17 cellular contexts compared by ENCODE assay signal in the genomic region with DNA sequence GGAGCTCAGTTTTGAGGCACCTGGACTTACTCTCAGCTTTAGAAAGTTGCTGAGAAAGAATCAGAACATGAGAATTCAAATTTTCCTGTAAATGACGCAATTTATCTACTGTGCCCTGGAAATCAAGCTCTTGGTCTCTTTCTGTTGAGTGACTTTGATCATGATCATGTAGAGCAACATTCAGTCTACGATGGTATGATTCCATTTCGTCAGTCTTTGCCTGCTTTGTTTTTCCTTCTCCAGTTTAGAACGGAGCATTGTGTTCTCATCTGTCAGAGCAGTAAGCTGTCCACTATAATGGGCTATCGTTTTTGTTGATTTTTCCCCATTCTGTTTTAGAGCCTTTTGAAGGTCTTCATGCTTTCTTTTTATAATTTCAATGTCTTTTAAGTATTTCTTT.
"Had no signal": no experiment of that assay in that cellular context is flagged by ENCODE, and none has a peak within 500 bp of the region (broad histone marks: within the 10 kb centered on the region; RNA-seq: fewer than 3 reads in every experiment).

No MANE protein-coding gene starts in this region.

- H3K27ac ChIP-seq: epithelial cell of prostate, lower lobe of right lung, right atrium auricular region, transverse colon, vagina had no signal

- H3K27ac Mint-ChIP-seq: activated CD4-positive, alpha-beta memory T cell treated with anti-CD3 and anti-CD28 coated beads for 36 hours; activated naive CD4-positive, alpha-beta T cell treated with anti-CD3 and anti-CD28 coated beads, Interleukin-2, amount 50 U/mL, for 72 hours; T-helper 1 cell treated with Interleukin-12 subunit alpha and Interleukin-12 subunit beta and Interleukin-4 antibody, amounts not matched to agents 30 μg/mL and 1 μg/mL, for 36 hours had no signal

- H3K9me3 Mint-ChIP-seq: activated CD4-positive, alpha-beta memory T cell treated with anti-CD3 and anti-CD28 coated beads for 36 hours; T-helper 1 cell treated with Interleukin-12 subunit alpha and Interleukin-12 subunit beta and Interleukin-4 antibody, amounts not matched to agents 30 μg/mL and 1 μg/mL, for 36 hours had no signal

- H3K4me3 Mint-ChIP-seq: activated CD4-positive, alpha-beta memory T cell treated with anti-CD3 and anti-CD28 coated beads for 36 hours; T-helper 1 cell treated with Interleukin-12 subunit alpha and Interleukin-12 subunit beta and Interleukin-4 antibody, amounts not matched to agents 30 μg/mL and 1 μg/mL, for 36 hours had no signal

- ATAC-seq: activated naive CD4-positive, alpha-beta T cell treated with anti-CD3 and anti-CD28 coated beads, Interleukin-2, amount 50 U/mL, for 72 hours; left lobe of liver; lower lobe of right lung had no signal

- H3K27me3 Mint-ChIP-seq: activated CD4-positive, alpha-beta memory T cell treated with anti-CD3 and anti-CD28 coated beads for 36 hours; progenitor cell of endocrine pancreas had no signal

- DNase-seq: activated CD4-positive, alpha-beta memory T cell treated with anti-CD3 and anti-CD28 coated beads for 36 hours; activated CD4-positive, alpha-beta T cell treated with anti-CD3 and anti-CD28 coated beads for 4 hours; activated CD4-positive, CD25-positive, alpha-beta regulatory T cell; activated gamma-delta T cell; kidney; lower lobe of right lung; stimulated activated CD4-positive, alpha-beta T cell treated with anti-CD3 and anti-CD28 coated beads, Interleukin-4, amount 100 ng/mL, for 24 hours; stimulated activated naive CD4-positive, alpha-beta T cell treated with Interleukin-2 at 50 U/mL for 16 hours; T1000; transverse colon had no signal

- H3K27me3 ChIP-seq: right atrium auricular region, transverse colon, vagina had no signal
